ENCODE assay signal across 18 cellular contexts in the genomic region with DNA sequence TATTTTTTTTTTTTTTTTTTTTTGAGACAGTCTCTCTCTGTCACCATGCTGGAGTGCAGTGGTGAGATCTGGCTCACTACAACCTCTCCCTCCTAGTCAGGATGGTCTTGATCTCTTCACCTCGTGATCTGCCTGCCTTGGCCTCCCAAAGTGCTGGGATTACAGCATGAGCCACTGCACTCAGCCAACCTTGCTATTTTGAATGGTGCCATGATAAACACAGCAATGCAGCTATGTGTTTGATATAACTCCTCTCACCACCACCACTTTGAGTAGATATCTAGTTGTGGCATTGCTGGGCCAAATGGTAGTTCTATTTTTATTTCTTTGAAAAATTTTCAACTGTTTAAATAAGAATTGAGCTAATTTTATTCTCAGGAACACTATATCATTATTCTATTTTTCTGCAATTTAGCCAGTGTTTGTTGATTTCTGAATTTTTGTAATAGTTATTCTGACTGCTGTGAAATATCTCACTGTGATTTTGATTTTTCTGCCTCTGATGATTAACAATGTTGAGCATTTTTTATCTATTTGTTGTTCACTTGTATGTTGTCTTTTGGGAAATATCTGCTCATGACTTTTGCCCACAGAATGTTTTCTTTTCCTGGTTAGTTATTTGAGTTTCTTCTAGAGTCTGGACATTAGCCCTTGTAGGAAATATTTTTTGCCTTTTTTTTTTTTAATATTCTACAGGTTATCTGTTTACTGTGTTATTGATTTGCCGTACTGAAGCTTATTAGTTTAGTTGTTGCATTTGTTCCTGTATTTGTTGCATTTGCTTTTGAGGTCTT.
DNase-seq lines count a peak whose midpoint lies in the region; ATAC-seq and TF ChIP-seq lines count a peak whose summit lies in the region.
"Had no signal": no experiment of that assay in that cellular context is flagged by ENCODE, and none has a peak within 500 bp of the region (broad histone marks: within the 10 kb centered on the region; RNA-seq: fewer than 3 reads in every experiment).

No MANE protein-coding gene starts in this region.

- H3K27me3 ChIP-seq in left ventricle myocardium inferior (ENCODE audit: low read depth) = no peaks in the 10 kb centered on the region
- no peaks in the 10 kb centered on the region for H3K27me3 ChIP-seq in lower lobe of right lung (ENCODE audit: low read depth)

- H3K4me3 ChIP-seq in left ventricle myocardium inferior (no peak overlapping the region), lower lobe of right lung (no peak overlapping the region)

- CTCF ChIA-PET in activated CD4-positive, alpha-beta T cell treated with anti-CD3 and anti-CD28 coated beads, Interleukin-2, amount 10 ng/mL, durations not matched to agents 7 days and 5 days (lab: Charles Lee) = no interaction called here

- H3K9me3 ChIP-seq in left ventricle myocardium inferior (replicated peaks) (no peaks in the 10 kb centered on the region), lower lobe of right lung (no peaks in the 10 kb centered on the region)

- intact Hi-C loops in left ventricle myocardium superior (cut with micrococcal nuclease) = no loop called here
- intact Hi-C loops in left ventricle myocardium inferior (cut with micrococcal nuclease) = no loop called here
- intact Hi-C loops in lower lobe of right lung (cut with DNase I) = no loop called here

- peak overlapping the region; percentile 49 for H3K4me3 Mint-ChIP-seq in activated CD4-positive, alpha-beta T cell treated with anti-CD3 and anti-CD28 coated beads, Interleukin-2, amount 10 ng/mL, durations not matched to agents 7 days and 5 days
- H3K4me3 Mint-ChIP-seq in activated T-helper 17 cell treated with anti-CD3 and anti-CD28 coated beads, Interleukin-2, amount 50 U/mL, for 72 hours = peak overlapping the region; percentile 77
- H3K4me3 Mint-ChIP-seq: CD14-positive monocyte, H9 had no signal

- H3K36me3 ChIP-seq in left ventricle myocardium inferior (no peaks in the 10 kb centered on the region), lower lobe of right lung (no peaks in the 10 kb centered on the region)

- ATAC-seq in left ventricle myocardium superior (peak; percentile 75), lower lobe of right lung (no peak)
- no peak for ATAC-seq in activated T-helper 17 cell treated with anti-CD3 and anti-CD28 coated beads, Interleukin-2, amount 50 U/mL, for 72 hours (replicated peaks)
- ATAC-seq: HepG2, PC-3 had no signal

- H3K4me1 Mint-ChIP-seq in activated CD4-positive, alpha-beta T cell treated with anti-CD3 and anti-CD28 coated beads, Interleukin-2, amount 10 ng/mL, durations not matched to agents 7 days and 5 days = peaks cover 44% of the 10 kb centered on the region
- peaks cover 8% of the 10 kb centered on the region for H3K4me1 Mint-ChIP-seq in activated T-helper 17 cell treated with anti-CD3 and anti-CD28 coated beads, Interleukin-2, amount 50 U/mL, for 72 hours
- H3K4me1 Mint-ChIP-seq: H9 had no signal

- TF ChIP-seq CTCF in left ventricle myocardium inferior (IDR thresholded peaks at IDR 0.05; ENCODE audit: borderline replicate concordance) = no peak
- TF ChIP-seq CTCF in lower lobe of right lung (IDR thresholded peaks at IDR 0.05) = no peak

- H3K27ac ChIP-seq in left ventricle myocardium inferior (replicated peaks) (no peak overlapping the region), lower lobe of right lung (no peak overlapping the region)
- H3K27ac ChIP-seq: KMS-11 had no signal

- H3K4me1 ChIP-seq in left ventricle myocardium inferior (no peaks in the 10 kb centered on the region), lower lobe of right lung (no peaks in the 10 kb centered on the region)

- POLR2A ChIA-PET in activated CD4-positive, alpha-beta T cell treated with anti-CD3 and anti-CD28 coated beads, Interleukin-2, amount 10 ng/mL, durations not matched to agents 7 days and 5 days (lab: Charles Lee) = no interaction called here

- H3K27ac Mint-ChIP-seq in activated CD4-positive, alpha-beta T cell treated with anti-CD3 and anti-CD28 coated beads, Interleukin-2, amount 10 ng/mL, durations not matched to agents 7 days and 5 days = peak overlapping the region; percentile 87
- H3K27ac Mint-ChIP-seq in activated T-helper 17 cell treated with anti-CD3 and anti-CD28 coated beads, Interleukin-2, amount 50 U/mL, for 72 hours = no peak overlapping the region
- H3K27ac Mint-ChIP-seq: CD14-positive monocyte, H9 had no signal

- no peaks in the 10 kb centered on the region for H3K27me3 Mint-ChIP-seq in activated CD4-positive, alpha-beta T cell treated with anti-CD3 and anti-CD28 coated beads, Interleukin-2, amount 10 ng/mL, durations not matched to agents 7 days and 5 days
- no peaks in the 10 kb centered on the region for H3K27me3 Mint-ChIP-seq in activated T-helper 17 cell treated with anti-CD3 and anti-CD28 coated beads, Interleukin-2, amount 50 U/mL, for 72 hours

- H3K36me3 Mint-ChIP-seq in activated CD4-positive, alpha-beta T cell treated with anti-CD3 and anti-CD28 coated beads, Interleukin-2, amount 10 ng/mL, durations not matched to agents 7 days and 5 days (ENCODE audit: low read depth) = peaks cover 8% of the 10 kb centered on the region
- no peaks in the 10 kb centered on the region for H3K36me3 Mint-ChIP-seq in activated T-helper 17 cell treated with anti-CD3 and anti-CD28 coated beads, Interleukin-2, amount 50 U/mL, for 72 hours (ENCODE audit: low read depth)
- H3K36me3 Mint-ChIP-seq: CD14-positive monocyte had no signal

- H3K9me3 Mint-ChIP-seq in activated CD4-positive, alpha-beta T cell treated with anti-CD3 and anti-CD28 coated beads, Interleukin-2, amount 10 ng/mL, durations not matched to agents 7 days and 5 days = no peaks in the 10 kb centered on the region
- H3K9me3 Mint-ChIP-seq in activated T-helper 17 cell treated with anti-CD3 and anti-CD28 coated beads, Interleukin-2, amount 50 U/mL, for 72 hours = no peaks in the 10 kb centered on the region
- H3K9me3 Mint-ChIP-seq: CD14-positive monocyte, H9 had no signal

- DNase-seq in activated CD4-positive, alpha-beta T cell treated with anti-CD3 and anti-CD28 coated beads, Interleukin-2, amount 10 ng/mL, durations not matched to agents 7 days and 5 days = no peak
- no peak for DNase-seq in activated CD4-positive, alpha-beta T cell treated with anti-CD3 and anti-CD28 coated beads for 1 hour
- DNase-seq in left ventricle myocardium superior (peak; percentile 21), left ventricle myocardium inferior (no peak), NOMO-1 (lab: John Stamatoyannopoulos, UW; ENCODE audit: unreplicated experiment in 2 of 2) (no peak), lower lobe of right lung (no peak)
- no peak for DNase-seq in stimulated activated CD8-positive, alpha-beta memory T cell treated with anti-CD3 and anti-CD28 coated beads, Interleukin-4, amount 100 ng/mL, for 48 hours
- DNase-seq: Calu3; H9; NCI-H1092; NCI-H345; NCI-H69; NK-92 treated with Interleukin-12 subunit alpha and Interleukin-12 subunit beta, amount 100 ng/mL, for 24 hours; PC-3 had no signal
